11 cellular contexts compared by ENCODE assay signal in genomic region chr17:21001111-21001812, GRCh38. TPM values are rescaled to one million over a fixed set of nuclear protein-coding genes. Genes with fewer than 3 reads are reported as not detected.
DNase-seq lines count a peak whose midpoint lies in the region; ATAC-seq and TF ChIP-seq lines count a peak whose summit lies in the region.
"Had no signal": no experiment of that assay in that cellular context is flagged by ENCODE, and none has a peak within 500 bp of the region (broad histone marks: within the 10 kb centered on the region; RNA-seq: fewer than 3 reads in every experiment).

No MANE protein-coding gene starts in this region.

- peak overlapping the region; percentile 59 for H3K27ac Mint-ChIP-seq in activated naive CD8-positive, alpha-beta T cell treated with anti-CD3 and anti-CD28 coated beads, Interleukin-2, amount 50 U/mL, for 24 hours
- H3K27ac Mint-ChIP-seq in mesothelial cell of epicardium = peak overlapping the region; percentile 39

- TF ChIP-seq POLR2A in suprapubic skin (IDR thresholded peaks at IDR 0.05) = no peak

- H3K27ac ChIP-seq in cardiac muscle cell (peak overlapping the region; percentile 79), heart right ventricle (peak overlapping the region in 3 of 10 donors; percentile 2 to 44 (median 16)), suprapubic skin (peak overlapping the region; percentile 7)

- 67% methylated on average over 7 of the region's 7 CpGs for WGBS in heart right ventricle, 2 donors
- 68% methylated on average over 7 of the region's 7 CpGs for WGBS in suprapubic skin

- no peak for TF ChIP-seq CTCF in cardiac muscle cell (IDR thresholded peaks at IDR 0.05; ENCODE audit: low read depth, low read length)
- TF ChIP-seq CTCF in heart right ventricle (IDR thresholded peaks at IDR 0.05) = no peak
- TF ChIP-seq CTCF in mesothelial cell of epicardium (IDR thresholded peaks at IDR 0.05; ENCODE audit: unreplicated experiment) = no peak
- no peak for TF ChIP-seq CTCF in suprapubic skin (IDR thresholded peaks at IDR 0.05)

- H3K4me1 Mint-ChIP-seq in activated naive CD8-positive, alpha-beta T cell treated with anti-CD3 and anti-CD28 coated beads, Interleukin-2, amount 50 U/mL, for 24 hours = peaks cover 37% of the 10 kb centered on the region
- H3K4me1 Mint-ChIP-seq in mesothelial cell of epicardium = peaks cover 6% of the 10 kb centered on the region

- H3K4me1 ChIP-seq in cardiac muscle cell (ENCODE audit: low read depth) (no peaks in the 10 kb centered on the region), heart right ventricle (peaks cover 8 to 86% (median 37%) of the 10 kb centered on the region in 9 donors), suprapubic skin (peaks cover 16% of the 10 kb centered on the region)

- H3K4me3 Mint-ChIP-seq in activated naive CD8-positive, alpha-beta T cell treated with anti-CD3 and anti-CD28 coated beads, Interleukin-2, amount 50 U/mL, for 24 hours = no peak overlapping the region
- H3K4me3 Mint-ChIP-seq in mesothelial cell of epicardium = no peak overlapping the region

- peaks cover 42% of the 10 kb centered on the region for H3K36me3 Mint-ChIP-seq in activated naive CD8-positive, alpha-beta T cell treated with anti-CD3 and anti-CD28 coated beads, Interleukin-2, amount 50 U/mL, for 24 hours (ENCODE audit: low read depth)
- H3K36me3 Mint-ChIP-seq in mesothelial cell of epicardium = peaks cover 20% of the 10 kb centered on the region

- no peak for DNase-seq in cardiac muscle cell (ENCODE audit: low read depth in 1 of 2, low spot score in 1 of 2)
- DNase-seq in heart right ventricle = no peak
- no peak for DNase-seq in activated naive CD8-positive, alpha-beta T cell treated with anti-CD3 and anti-CD28 coated beads, Interleukin-2, amount 50 U/mL, for 24 hours
- DNase-seq in mesothelial cell of epicardium (ENCODE audit: low spot score in 2 of 2, unreplicated experiment in 2 of 2) = no peak
- DNase-seq in suprapubic skin (ENCODE audit: low spot score in 2 of 2) = no peak
- no peak for DNase-seq in NCI-H526 (lab: John Stamatoyannopoulos, UW)
- no peak for DNase-seq in kidney glomerular epithelial cell (lab: John Stamatoyannopoulos, UW)
- DNase-seq: activated CD8-positive, alpha-beta memory T cell treated with anti-CD3 and anti-CD28 coated beads, Interleukin-2, amount 50 U/mL, for 4 hours; KBM-7 had no signal

- intact Hi-C loops in heart right ventricle (cut with DNase I) = no loop called here

- H3K9me3 ChIP-seq in cardiac muscle cell (ENCODE audit: low read depth) (no peaks in the 10 kb centered on the region), heart right ventricle (no peaks in the 10 kb centered on the region), suprapubic skin (no peaks in the 10 kb centered on the region)

- H3K27me3 Mint-ChIP-seq in activated naive CD8-positive, alpha-beta T cell treated with anti-CD3 and anti-CD28 coated beads, Interleukin-2, amount 50 U/mL, for 24 hours = no peaks in the 10 kb centered on the region
- no peaks in the 10 kb centered on the region for H3K27me3 Mint-ChIP-seq in mesothelial cell of epicardium (ENCODE audit: low read depth)

- H3K4me3 ChIP-seq in cardiac muscle cell (no peak overlapping the region), heart right ventricle (no peak overlapping the region), suprapubic skin (no peak overlapping the region)
- H3K4me3 ChIP-seq: coronary artery had no signal

- H3K27me3 ChIP-seq in cardiac muscle cell (no peaks in the 10 kb centered on the region), heart right ventricle (no peaks in the 10 kb centered on the region), suprapubic skin (no peaks in the 10 kb centered on the region)

- ATAC-seq in heart right ventricle = no peak
- ATAC-seq in activated naive CD8-positive, alpha-beta T cell treated with anti-CD3 and anti-CD28 coated beads, Interleukin-2, amount 50 U/mL, for 24 hours = no peak
- ATAC-seq in activated CD4-positive, CD25-positive, alpha-beta regulatory T cell treated with anti-CD3 and anti-CD28 coated beads, Interleukin-2, amount 50 U/mL, for 24 hours = no peak

- H3K36me3 ChIP-seq in cardiac muscle cell (peaks cover 42% of the 10 kb centered on the region), heart right ventricle (peaks cover 0 to 73% (median 47%) of the 10 kb centered on the region in 9 donors), suprapubic skin (peaks cover 68% of the 10 kb centered on the region)

- H3K9me3 Mint-ChIP-seq in activated naive CD8-positive, alpha-beta T cell treated with anti-CD3 and anti-CD28 coated beads, Interleukin-2, amount 50 U/mL, for 24 hours = no peaks in the 10 kb centered on the region
- H3K9me3 Mint-ChIP-seq in mesothelial cell of epicardium = no peaks in the 10 kb centered on the region

- no peak for TF ChIP-seq EP300 in suprapubic skin (IDR thresholded peaks at IDR 0.05)

RNA-seq across cellular contexts. Expression of gene USP22, which starts 41.5 kb away (rescaled TPM):
- 256 and 280 TPM in 2 replicates for total RNA-seq in cardiac muscle cell
- 153 and 182 TPM in 2 replicates for polyA plus RNA-seq in cardiac muscle cell
- total RNA-seq in heart right ventricle = 100 to 1,000 TPM; 121 to 218 (median 182) TPM
- polyA plus RNA-seq in heart right ventricle = 10 to 100 TPM; 26.6 to 47.4 TPM
- 333 to 348 TPM (median 347 TPM) in 3 replicates for total RNA-seq in mesothelial cell of epicardium
- 100 to 1,000 TPM; 116 to 166 (median 152) TPM for total RNA-seq in suprapubic skin
